Comparison of ENCODE assay signal across 1 cellular context in the genomic region with DNA sequence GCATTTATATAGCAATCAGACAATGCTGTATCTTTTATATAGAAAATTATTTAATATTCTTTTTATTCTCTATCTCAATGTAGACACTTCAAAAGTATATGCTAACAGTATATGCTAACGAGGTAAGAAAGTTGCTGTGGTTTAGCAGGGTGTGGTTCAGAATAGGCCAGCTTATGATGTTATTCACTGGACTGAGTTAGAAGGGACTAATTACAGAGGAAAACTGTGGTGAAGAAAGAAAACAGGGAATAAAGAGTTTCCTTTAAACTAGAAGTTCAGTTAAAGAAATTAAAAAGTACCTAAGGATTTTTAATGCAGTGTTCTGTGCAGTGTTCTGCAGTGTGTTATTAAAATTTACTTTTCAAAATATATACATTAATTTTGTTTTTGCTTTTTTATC.
TF ChIP-seq lines count a peak whose summit lies in the region.

No MANE protein-coding gene starts in this region.

TF ChIP-seq in HepG2, 621 proteins besides CTCF, POLR2A, EP300 and RAD21:
- no peak for TF ChIP-seq ZMYM2 (CRISPR knock-in tag; IDR thresholded peaks at IDR 0.05)
- TF ChIP-seq CHD4 (IDR thresholded peaks at IDR 0.05; ENCODE audit: borderline replicate concordance, low read length), result no peak
- TF ChIP-seq, protein P1, sequence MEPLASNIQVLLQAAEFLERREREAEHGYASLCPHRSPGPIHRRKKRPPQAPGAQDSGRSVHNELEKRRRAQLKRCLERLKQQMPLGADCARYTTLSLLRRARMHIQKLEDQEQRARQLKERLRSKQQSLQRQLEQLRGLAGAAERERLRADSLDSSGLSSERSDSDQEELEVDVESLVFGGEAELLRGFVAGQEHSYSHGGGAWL (CRISPR knock-in tag; IDR thresholded peaks at IDR 0.05), result no peak
- TF ChIP-seq, protein P2, sequence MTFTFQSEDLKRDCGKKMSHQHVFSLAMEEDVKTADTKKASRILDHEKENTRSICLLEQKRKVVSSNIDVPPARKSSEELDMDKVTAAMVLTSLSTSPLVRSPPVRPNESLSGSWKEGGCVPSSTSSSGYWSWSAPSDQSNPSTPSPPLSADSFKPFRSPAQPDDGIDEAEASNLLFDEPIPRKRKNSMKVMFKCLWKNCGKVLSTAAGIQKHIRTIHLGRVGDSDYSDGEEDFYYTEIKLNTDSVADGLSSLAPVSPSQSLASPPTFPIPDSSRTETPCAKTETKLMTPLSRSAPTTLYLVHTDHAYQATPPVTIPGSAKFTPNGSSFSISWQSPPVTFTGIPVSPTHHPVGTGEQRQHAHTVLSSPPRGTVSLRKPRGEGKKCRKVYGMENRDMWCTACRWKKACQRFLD (CRISPR knock-in tag; IDR thresholded peaks at IDR 0.05; ENCODE audit: borderline replicate concordance), result no peak
- no peak for TF ChIP-seq ZFP62 (CRISPR knock-in tag; IDR thresholded peaks at IDR 0.05)
- no peak for TF ChIP-seq ZKSCAN5 (CRISPR knock-in tag; IDR thresholded peaks at IDR 0.05)
- TF ChIP-seq ZNF350 (CRISPR knock-in tag; IDR thresholded peaks at IDR 0.05; ENCODE audit: borderline replicate concordance, low read depth), result no peak
- TF ChIP-seq, protein P3, sequence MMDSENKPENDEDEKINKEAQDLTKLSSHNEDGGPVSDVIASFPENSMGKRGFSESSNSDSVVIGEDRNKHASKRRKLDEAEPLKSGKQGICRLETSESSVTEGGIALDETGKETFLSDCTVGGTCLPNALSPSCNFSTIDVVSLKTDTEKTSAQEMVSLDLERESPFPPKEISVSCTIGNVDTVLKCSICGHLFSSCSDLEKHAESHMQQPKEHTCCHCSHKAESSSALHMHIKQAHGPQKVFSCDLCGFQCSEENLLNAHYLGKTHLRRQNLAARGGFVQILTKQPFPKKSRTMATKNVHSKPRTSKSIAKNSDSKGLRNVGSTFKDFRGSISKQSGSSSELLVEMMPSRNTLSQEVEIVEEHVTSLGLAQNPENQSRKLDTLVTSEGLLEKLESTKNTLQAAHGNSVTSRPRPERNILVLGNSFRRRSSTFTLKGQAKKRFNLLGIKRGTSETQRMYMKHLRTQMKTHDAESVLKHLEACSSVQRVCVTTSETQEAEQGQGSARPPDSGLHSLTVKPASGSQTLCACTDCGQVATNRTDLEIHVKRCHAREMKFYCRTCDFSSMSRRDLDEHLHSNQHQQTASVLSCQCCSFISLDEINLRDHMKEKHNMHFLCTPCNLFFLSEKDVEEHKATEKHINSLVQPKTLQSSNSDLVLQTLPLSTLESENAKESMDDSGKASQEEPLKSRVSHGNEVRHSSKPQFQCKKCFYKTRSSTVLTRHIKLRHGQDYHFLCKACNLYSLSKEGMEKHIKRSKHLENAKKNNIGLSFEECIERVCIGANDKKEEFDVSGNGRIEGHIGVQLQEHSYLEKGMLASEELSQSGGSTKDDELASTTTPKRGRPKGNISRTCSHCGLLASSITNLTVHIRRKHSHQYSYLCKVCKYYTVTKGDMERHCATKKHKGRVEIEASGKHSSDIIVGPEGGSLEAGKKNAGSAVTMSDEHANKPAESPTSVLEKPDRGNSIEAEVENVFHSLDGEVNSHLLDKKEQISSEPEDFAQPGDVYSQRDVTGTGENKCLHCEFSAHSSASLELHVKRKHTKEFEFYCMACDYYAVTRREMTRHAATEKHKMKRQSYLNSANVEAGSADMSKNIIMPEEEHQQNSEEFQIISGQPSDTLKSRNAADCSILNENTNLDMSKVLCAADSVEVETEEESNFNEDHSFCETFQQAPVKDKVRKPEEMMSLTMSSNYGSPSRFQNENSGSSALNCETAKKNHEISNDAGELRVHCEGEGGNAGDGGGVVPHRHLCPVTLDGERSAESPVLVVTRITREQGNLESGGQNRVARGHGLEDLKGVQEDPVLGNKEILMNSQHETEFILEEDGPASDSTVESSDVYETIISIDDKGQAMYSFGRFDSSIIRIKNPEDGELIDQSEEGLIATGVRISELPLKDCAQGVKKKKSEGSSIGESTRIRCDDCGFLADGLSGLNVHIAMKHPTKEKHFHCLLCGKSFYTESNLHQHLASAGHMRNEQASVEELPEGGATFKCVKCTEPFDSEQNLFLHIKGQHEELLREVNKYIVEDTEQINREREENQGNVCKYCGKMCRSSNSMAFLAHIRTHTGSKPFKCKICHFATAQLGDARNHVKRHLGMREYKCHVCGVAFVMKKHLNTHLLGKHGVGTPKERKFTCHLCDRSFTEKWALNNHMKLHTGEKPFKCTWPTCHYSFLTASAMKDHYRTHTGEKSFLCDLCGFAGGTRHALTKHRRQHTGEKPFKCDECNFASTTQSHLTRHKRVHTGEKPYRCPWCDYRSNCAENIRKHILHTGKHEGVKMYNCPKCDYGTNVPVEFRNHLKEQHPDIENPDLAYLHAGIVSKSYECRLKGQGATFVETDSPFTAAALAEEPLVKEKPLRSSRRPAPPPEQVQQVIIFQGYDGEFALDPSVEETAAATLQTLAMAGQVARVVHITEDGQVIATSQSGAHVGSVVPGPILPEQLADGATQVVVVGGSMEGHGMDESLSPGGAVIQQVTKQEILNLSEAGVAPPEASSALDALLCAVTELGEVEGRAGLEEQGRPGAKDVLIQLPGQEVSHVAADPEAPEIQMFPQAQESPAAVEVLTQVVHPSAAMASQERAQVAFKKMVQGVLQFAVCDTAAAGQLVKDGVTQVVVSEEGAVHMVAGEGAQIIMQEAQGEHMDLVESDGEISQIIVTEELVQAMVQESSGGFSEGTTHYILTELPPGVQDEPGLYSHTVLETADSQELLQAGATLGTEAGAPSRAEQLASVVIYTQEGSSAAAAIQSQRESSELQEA (CRISPR knock-in tag; IDR thresholded peaks at IDR 0.05; ENCODE audit: not compliant biosample characterization), result no peak
- TF ChIP-seq ZNF549 (CRISPR knock-in tag; IDR thresholded peaks at IDR 0.05), result no peak
- TF ChIP-seq THYN1 (CRISPR knock-in tag; IDR thresholded peaks at IDR 0.05; ENCODE audit: borderline replicate concordance, low read depth), result no peak
- TF ChIP-seq ETV5 (CRISPR knock-in tag; IDR thresholded peaks at IDR 0.05; ENCODE audit: borderline replicate concordance), result no peak
- no peak for TF ChIP-seq NPAS2 (CRISPR knock-in tag; IDR thresholded peaks at IDR 0.05; ENCODE audit: borderline replicate concordance)
- TF ChIP-seq MAF1 (CRISPR knock-in tag; IDR thresholded peaks at IDR 0.05; ENCODE audit: borderline replicate concordance), result no peak
